Comparison of ENCODE assay signal across 1 cellular context in genomic region chr5:181221792-181222629, GRCh38.
TF ChIP-seq lines count a peak whose summit lies in the region.

No MANE protein-coding gene starts in this region.

TF ChIP-seq in GM23338, 12 proteins besides CTCF, POLR2A, EP300 and RAD21 (continued from another document):
- TF ChIP-seq REST (IDR thresholded peaks at IDR 0.05; ENCODE audit: unreplicated experiment) = peak; percentile 5
- peak; percentile 60 for TF ChIP-seq CREB1 (CRISPR knock-in tag; IDR thresholded peaks at IDR 0.05; ENCODE audit: low read depth)
- 0 out of 2 replicates have a peak, but pooled peaks have one; percentile 25 for TF ChIP-seq POLR2AphosphoS5 (IDR thresholded peaks at IDR 0.05; ENCODE audit: low read depth)
- TF ChIP-seq ETS1 (IDR thresholded peaks at IDR 0.05) = peak; percentile 52; the same call in 1 of the 2 replicates
- no peak for TF ChIP-seq EZH2 (IDR thresholded peaks at IDR 0.05; ENCODE audit: low read depth, unreplicated experiment)
